ENCODE assay signal across 2 cellular contexts in the genomic region with DNA sequence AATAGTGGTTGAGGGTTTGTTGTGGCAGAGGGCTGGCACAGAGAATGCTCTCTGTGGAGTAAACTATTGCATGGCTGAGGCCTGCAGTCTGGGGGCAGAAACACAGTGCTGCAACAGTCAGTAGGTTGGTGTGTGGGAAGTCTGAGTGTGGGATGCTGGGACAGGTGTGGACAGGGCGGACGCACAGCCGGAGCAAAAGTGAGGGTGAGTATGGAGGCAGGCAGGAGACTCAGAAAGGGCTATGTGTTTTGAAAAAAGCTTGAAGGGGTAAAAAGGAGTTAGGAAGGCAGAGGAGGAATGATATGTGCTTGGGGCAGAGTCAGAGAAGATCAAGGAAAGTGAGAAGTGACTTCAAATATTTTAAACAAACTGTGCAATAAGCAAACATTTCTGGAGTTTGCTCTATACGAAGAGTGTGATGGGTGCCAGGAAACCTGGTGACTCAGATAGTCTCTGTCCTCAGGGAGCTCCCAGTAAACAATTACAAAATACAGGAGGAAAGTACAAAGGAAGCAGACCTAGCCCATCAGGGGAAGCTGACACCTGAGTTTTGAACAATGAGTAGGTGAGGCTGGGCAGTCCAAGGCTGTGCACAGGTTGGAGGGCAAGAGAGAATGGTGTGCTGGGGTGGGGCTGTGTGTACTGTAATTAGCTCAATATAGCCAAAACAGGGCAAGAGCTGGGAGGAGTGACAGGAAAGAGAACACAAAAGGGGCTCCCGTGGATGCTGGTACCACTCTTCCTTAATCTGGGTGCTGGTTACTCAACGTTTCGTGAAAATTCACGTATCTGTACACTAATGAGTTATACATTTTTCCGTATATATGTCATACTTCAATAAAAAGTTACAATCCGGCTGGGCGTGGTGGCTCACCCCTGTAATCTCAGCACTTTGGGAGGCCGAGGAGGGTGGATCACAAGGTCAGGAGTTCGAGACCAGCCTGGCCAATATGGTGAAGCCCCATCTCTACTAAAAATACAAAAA.
A peak's percentile ranks its signal among the peaks of the same experiment; 100 is the strongest.
TF ChIP-seq lines count a peak whose summit lies in the region.

No MANE protein-coding gene starts in this region.

TF ChIP-seq in liver, 16 proteins besides CTCF, POLR2A, EP300 and RAD21:
- TF ChIP-seq, protein P1, sequence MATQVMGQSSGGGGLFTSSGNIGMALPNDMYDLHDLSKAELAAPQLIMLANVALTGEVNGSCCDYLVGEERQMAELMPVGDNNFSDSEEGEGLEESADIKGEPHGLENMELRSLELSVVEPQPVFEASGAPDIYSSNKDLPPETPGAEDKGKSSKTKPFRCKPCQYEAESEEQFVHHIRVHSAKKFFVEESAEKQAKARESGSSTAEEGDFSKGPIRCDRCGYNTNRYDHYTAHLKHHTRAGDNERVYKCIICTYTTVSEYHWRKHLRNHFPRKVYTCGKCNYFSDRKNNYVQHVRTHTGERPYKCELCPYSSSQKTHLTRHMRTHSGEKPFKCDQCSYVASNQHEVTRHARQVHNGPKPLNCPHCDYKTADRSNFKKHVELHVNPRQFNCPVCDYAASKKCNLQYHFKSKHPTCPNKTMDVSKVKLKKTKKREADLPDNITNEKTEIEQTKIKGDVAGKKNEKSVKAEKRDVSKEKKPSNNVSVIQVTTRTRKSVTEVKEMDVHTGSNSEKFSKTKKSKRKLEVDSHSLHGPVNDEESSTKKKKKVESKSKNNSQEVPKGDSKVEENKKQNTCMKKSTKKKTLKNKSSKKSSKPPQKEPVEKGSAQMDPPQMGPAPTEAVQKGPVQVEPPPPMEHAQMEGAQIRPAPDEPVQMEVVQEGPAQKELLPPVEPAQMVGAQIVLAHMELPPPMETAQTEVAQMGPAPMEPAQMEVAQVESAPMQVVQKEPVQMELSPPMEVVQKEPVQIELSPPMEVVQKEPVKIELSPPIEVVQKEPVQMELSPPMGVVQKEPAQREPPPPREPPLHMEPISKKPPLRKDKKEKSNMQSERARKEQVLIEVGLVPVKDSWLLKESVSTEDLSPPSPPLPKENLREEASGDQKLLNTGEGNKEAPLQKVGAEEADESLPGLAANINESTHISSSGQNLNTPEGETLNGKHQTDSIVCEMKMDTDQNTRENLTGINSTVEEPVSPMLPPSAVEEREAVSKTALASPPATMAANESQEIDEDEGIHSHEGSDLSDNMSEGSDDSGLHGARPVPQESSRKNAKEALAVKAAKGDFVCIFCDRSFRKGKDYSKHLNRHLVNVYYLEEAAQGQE (IDR thresholded peaks at IDR 0.05): no peak
- TF ChIP-seq RXRA (IDR thresholded peaks at IDR 0.05): peak in 1 of 2 donors; percentile 43
- peak in 1 of 2 donors; percentile 68 for TF ChIP-seq JUND (IDR thresholded peaks at IDR 0.05)
- TF ChIP-seq HNF4A (conservative IDR thresholded peaks at IDR 0.05): peak; percentile 18 to 57
- TF ChIP-seq, protein P2, sequence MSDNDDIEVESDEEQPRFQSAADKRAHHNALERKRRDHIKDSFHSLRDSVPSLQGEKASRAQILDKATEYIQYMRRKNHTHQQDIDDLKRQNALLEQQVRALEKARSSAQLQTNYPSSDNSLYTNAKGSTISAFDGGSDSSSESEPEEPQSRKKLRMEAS (IDR thresholded peaks at IDR 0.05): no peak

TF ChIP-seq in GM23338, 12 proteins besides CTCF, POLR2A, EP300 and RAD21 (continued from another document):
- TF ChIP-seq, protein P3, sequence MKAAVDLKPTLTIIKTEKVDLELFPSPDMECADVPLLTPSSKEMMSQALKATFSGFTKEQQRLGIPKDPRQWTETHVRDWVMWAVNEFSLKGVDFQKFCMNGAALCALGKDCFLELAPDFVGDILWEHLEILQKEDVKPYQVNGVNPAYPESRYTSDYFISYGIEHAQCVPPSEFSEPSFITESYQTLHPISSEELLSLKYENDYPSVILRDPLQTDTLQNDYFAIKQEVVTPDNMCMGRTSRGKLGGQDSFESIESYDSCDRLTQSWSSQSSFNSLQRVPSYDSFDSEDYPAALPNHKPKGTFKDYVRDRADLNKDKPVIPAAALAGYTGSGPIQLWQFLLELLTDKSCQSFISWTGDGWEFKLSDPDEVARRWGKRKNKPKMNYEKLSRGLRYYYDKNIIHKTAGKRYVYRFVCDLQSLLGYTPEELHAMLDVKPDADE (IDR thresholded peaks at IDR 0.05): no peak
- no peak for TF ChIP-seq EZH2phosphoT487 (IDR thresholded peaks at IDR 0.05; ENCODE audit: unreplicated experiment)
- TF ChIP-seq, protein P4, sequence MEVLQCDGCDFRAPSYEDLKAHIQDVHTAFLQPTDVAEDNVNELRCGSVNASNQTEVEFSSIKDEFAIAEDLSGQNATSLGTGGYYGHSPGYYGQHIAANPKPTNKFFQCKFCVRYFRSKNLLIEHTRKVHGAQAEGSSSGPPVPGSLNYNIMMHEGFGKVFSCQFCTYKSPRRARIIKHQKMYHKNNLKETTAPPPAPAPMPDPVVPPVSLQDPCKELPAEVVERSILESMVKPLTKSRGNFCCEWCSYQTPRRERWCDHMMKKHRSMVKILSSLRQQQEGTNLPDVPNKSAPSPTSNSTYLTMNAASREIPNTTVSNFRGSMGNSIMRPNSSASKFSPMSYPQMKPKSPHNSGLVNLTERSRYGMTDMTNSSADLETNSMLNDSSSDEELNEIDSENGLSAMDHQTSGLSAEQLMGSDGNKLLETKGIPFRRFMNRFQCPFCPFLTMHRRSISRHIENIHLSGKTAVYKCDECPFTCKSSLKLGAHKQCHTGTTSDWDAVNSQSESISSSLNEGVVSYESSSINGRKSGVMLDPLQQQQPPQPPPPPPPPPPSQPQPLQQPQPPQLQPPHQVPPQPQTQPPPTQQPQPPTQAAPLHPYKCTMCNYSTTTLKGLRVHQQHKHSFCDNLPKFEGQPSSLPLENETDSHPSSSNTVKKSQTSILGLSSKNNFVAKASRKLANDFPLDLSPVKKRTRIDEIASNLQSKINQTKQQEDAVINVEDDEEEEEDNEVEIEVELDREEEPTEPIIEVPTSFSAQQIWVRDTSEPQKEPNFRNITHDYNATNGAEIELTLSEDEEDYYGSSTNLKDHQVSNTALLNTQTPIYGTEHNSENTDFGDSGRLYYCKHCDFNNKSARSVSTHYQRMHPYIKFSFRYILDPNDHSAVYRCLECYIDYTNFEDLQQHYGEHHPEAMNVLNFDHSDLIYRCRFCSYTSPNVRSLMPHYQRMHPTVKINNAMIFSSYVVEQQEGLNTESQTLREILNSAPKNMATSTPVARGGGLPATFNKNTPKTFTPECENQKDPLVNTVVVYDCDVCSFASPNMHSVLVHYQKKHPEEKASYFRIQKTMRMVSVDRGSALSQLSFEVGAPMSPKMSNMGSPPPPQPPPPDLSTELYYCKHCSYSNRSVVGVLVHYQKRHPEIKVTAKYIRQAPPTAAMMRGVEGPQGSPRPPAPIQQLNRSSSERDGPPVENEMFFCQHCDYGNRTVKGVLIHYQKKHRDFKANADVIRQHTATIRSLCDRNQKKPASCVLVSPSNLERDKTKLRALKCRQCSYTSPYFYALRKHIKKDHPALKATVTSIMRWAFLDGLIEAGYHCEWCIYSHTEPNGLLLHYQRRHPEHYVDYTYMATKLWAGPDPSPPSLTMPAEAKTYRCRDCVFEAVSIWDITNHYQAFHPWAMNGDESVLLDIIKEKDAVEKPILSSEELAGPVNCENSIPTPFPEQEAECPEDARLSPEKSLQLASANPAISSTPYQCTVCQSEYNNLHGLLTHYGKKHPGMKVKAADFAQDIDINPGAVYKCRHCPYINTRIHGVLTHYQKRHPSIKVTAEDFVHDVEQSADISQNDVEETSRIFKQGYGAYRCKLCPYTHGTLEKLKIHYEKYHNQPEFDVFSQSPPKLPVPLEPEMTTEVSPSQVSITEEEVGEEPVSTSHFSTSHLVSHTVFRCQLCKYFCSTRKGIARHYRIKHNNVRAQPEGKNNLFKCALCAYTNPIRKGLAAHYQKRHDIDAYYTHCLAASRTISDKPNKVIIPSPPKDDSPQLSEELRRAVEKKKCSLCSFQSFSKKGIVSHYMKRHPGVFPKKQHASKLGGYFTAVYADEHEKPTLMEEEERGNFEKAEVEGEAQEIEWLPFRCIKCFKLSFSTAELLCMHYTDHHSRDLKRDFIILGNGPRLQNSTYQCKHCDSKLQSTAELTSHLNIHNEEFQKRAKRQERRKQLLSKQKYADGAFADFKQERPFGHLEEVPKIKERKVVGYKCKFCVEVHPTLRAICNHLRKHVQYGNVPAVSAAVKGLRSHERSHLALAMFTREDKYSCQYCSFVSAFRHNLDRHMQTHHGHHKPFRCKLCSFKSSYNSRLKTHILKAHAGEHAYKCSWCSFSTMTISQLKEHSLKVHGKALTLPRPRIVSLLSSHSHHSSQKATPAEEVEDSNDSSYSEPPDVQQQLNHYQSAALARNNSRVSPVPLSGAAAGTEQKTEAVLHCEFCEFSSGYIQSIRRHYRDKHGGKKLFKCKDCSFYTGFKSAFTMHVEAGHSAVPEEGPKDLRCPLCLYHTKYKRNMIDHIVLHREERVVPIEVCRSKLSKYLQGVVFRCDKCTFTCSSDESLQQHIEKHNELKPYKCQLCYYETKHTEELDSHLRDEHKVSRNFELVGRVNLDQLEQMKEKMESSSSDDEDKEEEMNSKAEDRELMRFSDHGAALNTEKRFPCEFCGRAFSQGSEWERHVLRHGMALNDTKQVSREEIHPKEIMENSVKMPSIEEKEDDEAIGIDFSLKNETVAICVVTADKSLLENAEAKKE (CRISPR knock-in tag; IDR thresholded peaks at IDR 0.05): no peak
TF ChIP-seq in GM23338: peak in this region for 0.
